In genomic region chr6:167683028-167683862, GRCh38 we compare ENCODE assay signal across 11 cellular contexts.
A peak's percentile ranks its signal among the peaks of the same experiment; 100 is the strongest.
DNase-seq lines count a peak whose midpoint lies in the region; ATAC-seq and TF ChIP-seq lines count a peak whose summit lies in the region.
"Had no signal": no experiment of that assay in that cellular context is flagged by ENCODE, and none has a peak within 500 bp of the region (broad histone marks: within the 10 kb centered on the region; RNA-seq: fewer than 3 reads in every experiment).

No MANE protein-coding gene starts in this region.

- peak; percentile 44 for DNase-seq in Daoy (ENCODE audit: low read depth)
- peak; percentile 62 to 85 (median 77) for DNase-seq in body of pancreas
- peak; percentile 73 to 84 (median 81) for DNase-seq in right cardiac atrium
- peak; percentile 50 to 69 for DNase-seq in psoas muscle
- DNase-seq in activated CD4-positive, alpha-beta T cell treated with anti-CD3 and anti-CD28 coated beads for 4 hours: no peak
- DNase-seq in activated naive CD4-positive, alpha-beta T cell treated with anti-CD3 and anti-CD28 coated beads, Interleukin-2, amount 10 ng/mL, durations not matched to agents 7 days and 5 days: no peak
- no peak for DNase-seq in NCI-H1694 treated with DMSO at 0.1 percent for 48 hours (lab: John Stamatoyannopoulos, UW)
- no peak for DNase-seq in NCI-H1694 (lab: John Stamatoyannopoulos, UW)
- DNase-seq: DMS79 had no signal

- H3K4me1 ChIP-seq in body of pancreas (peaks cover 54% of the 10 kb centered on the region), right cardiac atrium (ENCODE audit: control insufficient read depth, insufficient read depth, low read length) (peaks cover 19% of the 10 kb centered on the region), psoas muscle (peaks cover 13% of the 10 kb centered on the region)

- WGBS in body of pancreas, 2 donors: 48 to 51% methylated on average over 19 of the region's 19 CpGs
- 40% methylated on average over 19 of the region's 19 CpGs for WGBS in right cardiac atrium
- WGBS in psoas muscle, 3 donors: 38 to 42% (median 39%) methylated on average over 19 of the region's 19 CpGs

- intact Hi-C loops in body of pancreas (cut with DNase I): no loop called here
- intact Hi-C loops in right cardiac atrium (cut with DNase I): no loop called here
- intact Hi-C loops in psoas muscle (cut with DNase I): no loop called here

- H3K27me3 ChIP-seq in body of pancreas (no peaks in the 10 kb centered on the region), right cardiac atrium (ENCODE audit: control insufficient read depth, insufficient read depth) (no peaks in the 10 kb centered on the region), psoas muscle (ENCODE audit: insufficient read depth in 3 of 3, low read length in 2 of 3) (no peaks in the 10 kb centered on the region)

- H3K27me3 Mint-ChIP-seq in activated naive CD4-positive, alpha-beta T cell treated with anti-CD3 and anti-CD28 coated beads, Interleukin-2, amount 10 ng/mL, durations not matched to agents 7 days and 5 days: peaks cover 92% of the 10 kb centered on the region

- peak in 1 of 7 experiments; percentile 0 for TF ChIP-seq CTCF in body of pancreas (IDR thresholded peaks at IDR 0.05)
- no peak for TF ChIP-seq CTCF in psoas muscle (IDR thresholded peaks at IDR 0.05)

- peak overlapping the region; percentile 48 to 89 (median 86) for H3K27ac ChIP-seq in body of pancreas
- H3K27ac ChIP-seq in right cardiac atrium (ENCODE audit: low read length): peak overlapping the region; percentile 87
- H3K27ac ChIP-seq in psoas muscle: peak overlapping the region; percentile 77

- ATAC-seq in body of pancreas (peak; percentile 79), right cardiac atrium (peak; percentile 80 to 90), psoas muscle (peak; percentile 88 to 94 (median 92))

- no peaks in the 10 kb centered on the region for H3K9me3 ChIP-seq in body of pancreas
- H3K9me3 ChIP-seq in right cardiac atrium (ENCODE audit: control insufficient read depth, low read length): no peaks in the 10 kb centered on the region
- H3K9me3 ChIP-seq in psoas muscle: no peaks in the 10 kb centered on the region

- H3K36me3 Mint-ChIP-seq in activated naive CD4-positive, alpha-beta T cell treated with anti-CD3 and anti-CD28 coated beads, Interleukin-2, amount 10 ng/mL, durations not matched to agents 7 days and 5 days: no peaks in the 10 kb centered on the region

- no peaks in the 10 kb centered on the region for H3K4me1 Mint-ChIP-seq in activated naive CD4-positive, alpha-beta T cell treated with anti-CD3 and anti-CD28 coated beads, Interleukin-2, amount 10 ng/mL, durations not matched to agents 7 days and 5 days
- H3K4me1 Mint-ChIP-seq: central memory CD8-positive, alpha-beta T cell had no signal

- TF ChIP-seq POLR2A in body of pancreas (IDR thresholded peaks at IDR 0.05): peak in 1 of 3 donors; percentile 19

- peaks cover 5% of the 10 kb centered on the region for H3K9me3 Mint-ChIP-seq in activated naive CD4-positive, alpha-beta T cell treated with anti-CD3 and anti-CD28 coated beads, Interleukin-2, amount 10 ng/mL, durations not matched to agents 7 days and 5 days

- H3K4me3 ChIP-seq in body of pancreas (no peak overlapping the region), right cardiac atrium (ENCODE audit: low read length) (no peak overlapping the region), psoas muscle (no peak overlapping the region)
- H3K4me3 ChIP-seq: skin epidermis had no signal

- CTCF ChIA-PET in activated naive CD4-positive, alpha-beta T cell treated with anti-CD3 and anti-CD28 coated beads, Interleukin-2, amount 10 ng/mL, durations not matched to agents 7 days and 5 days (lab: Charles Lee): no interaction called here

- no peak overlapping the region for H3K4me3 Mint-ChIP-seq in activated naive CD4-positive, alpha-beta T cell treated with anti-CD3 and anti-CD28 coated beads, Interleukin-2, amount 10 ng/mL, durations not matched to agents 7 days and 5 days
- H3K4me3 Mint-ChIP-seq: central memory CD8-positive, alpha-beta T cell had no signal

- H3K36me3 ChIP-seq in body of pancreas (replicated peaks in 1 of 2; ENCODE audit: insufficient read depth in 1 of 2, low read depth in 2 of 2): no peaks in the 10 kb centered on the region
- no peaks in the 10 kb centered on the region for H3K36me3 ChIP-seq in psoas muscle (ENCODE audit: insufficient read depth in 1 of 2, low read depth in 1 of 2)

- no peak overlapping the region for H3K27ac Mint-ChIP-seq in activated naive CD4-positive, alpha-beta T cell treated with anti-CD3 and anti-CD28 coated beads, Interleukin-2, amount 10 ng/mL, durations not matched to agents 7 days and 5 days

Comparison
In these comparisons a context has a peak if more than half of its experiments do, and no peak if none do; other contexts are left out.
1. DNase-seq: peak in Daoy (single experiment), body of pancreas (4 of 4), right cardiac atrium (3 of 3) and psoas muscle (2 of 2); none in activated CD4-positive, alpha-beta T cell treated with anti-CD3 and anti-CD28 coated beads for 4 hours (0 of 2), activated naive CD4-positive, alpha-beta T cell treated with anti-CD3 and anti-CD28 coated beads, Interleukin-2, amount 10 ng/mL, durations not matched to agents 7 days and 5 days (single experiment), NCI-H1694 treated with DMSO at 0.1 percent for 48 hours (single experiment) and NCI-H1694 (single experiment).
2. Peak in every context shown above with its lines, with median percentiles within 50 percentile points of each other: ATAC-seq and H3K27ac ChIP-seq.